ENCODE assay signal across 13 cellular contexts in the genomic region with DNA sequence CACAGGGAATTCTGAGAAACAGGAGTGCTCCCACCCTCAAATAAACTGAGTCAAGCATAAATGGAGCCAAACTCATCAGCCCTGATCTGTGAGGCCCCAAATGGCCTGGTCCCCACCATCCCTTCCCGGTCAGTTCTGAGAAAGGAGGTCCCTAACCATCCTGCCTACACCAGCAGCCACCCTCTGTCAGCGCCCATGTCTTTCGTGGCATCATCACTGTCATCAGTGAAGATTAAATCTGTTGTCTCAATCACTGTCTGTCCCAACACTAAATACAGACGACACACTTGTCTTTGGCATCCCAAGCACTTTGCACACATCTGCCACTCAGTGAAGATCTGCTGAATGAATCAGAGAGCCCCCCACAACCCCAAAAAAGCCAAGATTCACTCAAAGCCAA. TPM values are rescaled to one million over a fixed set of nuclear protein-coding genes. Genes with fewer than 3 reads are reported as not detected.
A peak's percentile ranks its signal among the peaks of the same experiment; 100 is the strongest.
DNase-seq lines count a peak whose midpoint lies in the region; ATAC-seq, FAIRE-seq and TF ChIP-seq lines count a peak whose summit lies in the region.
"Had no signal": no experiment of that assay in that cellular context is flagged by ENCODE, and none has a peak within 500 bp of the region (broad histone marks: within the 10 kb centered on the region; RNA-seq: fewer than 3 reads in every experiment).

No MANE protein-coding gene starts in this region.

- H3K27ac ChIP-seq in H9 (ENCODE audit: insufficient read length, low read depth, low read length) (no peak overlapping the region), keratinocyte (ENCODE audit: control insufficient read depth, insufficient read depth, low read length) (peak overlapping the region; percentile 91), skeletal muscle tissue (ENCODE audit: low read depth, low read length) (peak overlapping the region; percentile 83)

- no peak for ATAC-seq in activated B cell treated with CpG ODN at 0.5 μM for 24 hours (ENCODE audit: low read depth)
- ATAC-seq: GM12878 had no signal

- H3K4me2 ChIP-seq in H9 (ENCODE audit: insufficient read depth, insufficient read length, low read length), result no peak overlapping the region
- H3K4me2 ChIP-seq in keratinocyte (ENCODE audit: control insufficient read depth, extremely low read depth, insufficient read depth, low read depth, low read length), result peak overlapping the region; percentile 25
- H3K4me2 ChIP-seq: hepatocyte had no signal

- H4K8ac ChIP-seq in H9 (replicated peaks; ENCODE audit: insufficient read length, low read depth, low read length), result no peak overlapping the region

- H3K14ac ChIP-seq in H9 (ENCODE audit: insufficient read depth, low read length), result no peak overlapping the region

- H4K91ac ChIP-seq in H9 (ENCODE audit: insufficient read length, low read depth, low read length), result peak overlapping the region; percentile 16

- no peak overlapping the region for H2BK20ac ChIP-seq in H9 (ENCODE audit: low read depth, low read length, poor library complexity, severe bottlenecking)

- no peaks in the 10 kb centered on the region for H3K79me1 ChIP-seq in H9 (ENCODE audit: insufficient read depth, low read depth, low read length, poor library complexity, severe bottlenecking)

- no peak overlapping the region for H2BK120ac ChIP-seq in H9 (ENCODE audit: low read depth, low read length, poor library complexity, severe bottlenecking)

- H3K4me1 ChIP-seq in H9 (ENCODE audit: insufficient read depth, low read length) (no peaks in the 10 kb centered on the region), keratinocyte (ENCODE audit: control insufficient read depth, extremely low read depth, insufficient read depth, low read length) (peaks cover 51% of the 10 kb centered on the region), skeletal muscle tissue (ENCODE audit: control insufficient read depth in 3 of 3, insufficient read depth in 3 of 3, low read length in 3 of 3) (peaks cover 61 to 70% (median 68%) of the 10 kb centered on the region in 3 donors)

- DNase-seq in H9, result no peak
- peak; percentile 11 for DNase-seq in activated B cell treated with CpG ODN at 0.5 μM for 24 hours
- DNase-seq in keratinocyte (ENCODE audit: low read depth, low spot score), result no peak
- DNase-seq in nephron progenitor cell, result no peak
- no peak for DNase-seq in RCC 7860 (ENCODE audit: low spot score)
- DNase-seq in NCI-H748 (lab: John Stamatoyannopoulos, UW; ENCODE audit: unreplicated experiment), result no peak
- DNase-seq: activated CD4-positive, CD25-positive, alpha-beta regulatory T cell; DMS153; effector memory CD4-positive, alpha-beta T cell; NCI-H446 had no signal

- H3K27ac Mint-ChIP-seq in H9 (peak overlapping the region in 1 of 3 experiments; percentile 75; a peak in 1 of 7 replicates), activated B cell treated with CpG ODN at 0.5 μM for 24 hours (peak overlapping the region; percentile 93), nephron progenitor cell (no peak overlapping the region)

- H3K4me3 ChIP-seq in keratinocyte (ENCODE audit: control insufficient read depth in 2 of 3, extremely low read depth in 1 of 3, insufficient read depth in 2 of 3, low read depth in 1 of 3, low read length in 3 of 3) (no peak overlapping the region), skeletal muscle tissue (ENCODE audit: low read length in 3 of 3) (no peak overlapping the region)
- H3K4me3 ChIP-seq: GM12878, hepatocyte had no signal

- H3K36me3 ChIP-seq in keratinocyte (ENCODE audit: control insufficient read depth in 2 of 2, extremely low read depth in 1 of 2, insufficient read depth in 2 of 2, low read length in 2 of 2), result peaks cover 12 to 46% of the 10 kb centered on the region in 2 experiments
- peaks cover 14 to 15% (median 15%) of the 10 kb centered on the region in 3 donors for H3K36me3 ChIP-seq in skeletal muscle tissue (ENCODE audit: control insufficient read depth in 3 of 3, insufficient read depth in 3 of 3, low read length in 3 of 3)

- H3K4me3 Mint-ChIP-seq in H9 (peak overlapping the region in 1 of 2 experiments; percentile 21; a peak in 1 of 5 replicates), activated B cell treated with CpG ODN at 0.5 μM for 24 hours (no peak overlapping the region), nephron progenitor cell (no peak overlapping the region)

- no peak overlapping the region for H2BK5ac ChIP-seq in H9 (ENCODE audit: insufficient read length, low read length)

- H3K9me3 ChIP-seq in H9 (ENCODE audit: control insufficient read depth, low read depth, low read length) (no peaks in the 10 kb centered on the region), keratinocyte (ENCODE audit: control insufficient read depth, low read depth, low read length) (no peaks in the 10 kb centered on the region), skeletal muscle tissue (ENCODE audit: control insufficient read depth in 3 of 3, low read length in 3 of 3) (no peaks in the 10 kb centered on the region)

- H3K9me3 Mint-ChIP-seq in H9, result no peaks in the 10 kb centered on the region; a peak in 1 of 5 replicates
- H3K9me3 Mint-ChIP-seq in activated B cell treated with CpG ODN at 0.5 μM for 24 hours, result no peaks in the 10 kb centered on the region
- H3K9me3 Mint-ChIP-seq in nephron progenitor cell, result no peaks in the 10 kb centered on the region

- FAIRE-seq in keratinocyte (lab: Jason Lieb, UNC) (no peak), RCC 7860 (lab: Jason Lieb, UNC) (no peak)
- FAIRE-seq: GM12878 had no signal

- intact Hi-C loops in activated B cell treated with CpG ODN at 0.5 μM for 24 hours (cut with micrococcal nuclease), result no loop called here

- dilution Hi-C loops in keratinocyte (cut with MboI; ENCODE audit: extremely low pct_ligation_motif_present, low sequenced_read_pairs), result no loop called here

- no peak overlapping the region for H3K56ac ChIP-seq in H9 (ENCODE audit: insufficient read length, low read depth, low read length)

- H3K36me3 Mint-ChIP-seq in H9 (ENCODE audit: insufficient read depth in 1 of 3, low read depth in 3 of 3) (peaks cover 24 to 28% (median 25%) of the 10 kb centered on the region in 3 experiments), activated B cell treated with CpG ODN at 0.5 μM for 24 hours (ENCODE audit: low read depth) (peaks cover 54% of the 10 kb centered on the region), nephron progenitor cell (ENCODE audit: low read depth) (peaks cover 24% of the 10 kb centered on the region)

- no peak overlapping the region for H3K4ac ChIP-seq in H9 (ENCODE audit: low read depth, low read length)

- no peak overlapping the region for H4K5ac ChIP-seq in H9 (ENCODE audit: insufficient read length, low read depth, low read length)

- H3K9ac ChIP-seq in H9 (ENCODE audit: extremely low read depth, insufficient read length, low read length), result no peak overlapping the region
- peak overlapping the region; percentile 30 for H3K9ac ChIP-seq in keratinocyte (ENCODE audit: control insufficient read depth, extremely low read depth, insufficient read depth, low read length)
- H3K9ac ChIP-seq in skeletal muscle tissue (ENCODE audit: low read depth in 1 of 3, low read length in 3 of 3), result peak overlapping the region in 2 of 3 donors; percentile 50 to 51

- H2AFZ ChIP-seq in H9 (ENCODE audit: low read length), result no peak overlapping the region
- H2AFZ ChIP-seq in keratinocyte (ENCODE audit: control insufficient read depth, low read length), result no peak overlapping the region
- H2AFZ ChIP-seq: hepatocyte had no signal

- H3K23ac ChIP-seq in H9 (ENCODE audit: insufficient read length, low read depth, low read length), result no peak overlapping the region

- peaks cover 79% of the 10 kb centered on the region for H3K27me3 ChIP-seq in H9 (ENCODE audit: insufficient read depth, low read length)
- H3K27me3 ChIP-seq in keratinocyte (ENCODE audit: control insufficient read depth, extremely low read depth, insufficient read depth, low read length), result no peaks in the 10 kb centered on the region
- no peaks in the 10 kb centered on the region for H3K27me3 ChIP-seq in skeletal muscle tissue (ENCODE audit: control insufficient read depth in 3 of 3, insufficient read depth in 3 of 3, low read length in 3 of 3)
- H3K27me3 ChIP-seq: hepatocyte had no signal

- no peak overlapping the region for H2BK15ac ChIP-seq in H9 (ENCODE audit: low read depth, low read length)

- H3K4me1 Mint-ChIP-seq in H9, result peaks cover 30 to 43% of the 10 kb centered on the region in 2 experiments
- H3K4me1 Mint-ChIP-seq in activated B cell treated with CpG ODN at 0.5 μM for 24 hours, result peaks cover 99% of the 10 kb centered on the region
- H3K4me1 Mint-ChIP-seq in nephron progenitor cell, result peaks cover 51% of the 10 kb centered on the region

- CTCF ChIA-PET in activated B cell treated with CpG ODN at 0.5 μM for 24 hours (lab: Charles Lee), result interaction anchor here (1.0 kb wide), 1 partner anchor 79 kb away, joined by 4 read pairs; no protein-coding TSS in a partner anchor

- POLR2A ChIA-PET in activated B cell treated with CpG ODN at 0.5 μM for 24 hours (lab: Charles Lee), result interaction anchor here (4.4 to 4.5 kb wide), 2 partner anchors 8 to 22 kb away, joined by 35 to 47 read pairs; a partner anchor contains a TSS

- WGBS in H9 (ENCODE audit: extremely low coverage, insufficient read length, low lambda C conversion rate), result no CpG with 5 or more reads among the region's 4 CpGs

- no peak overlapping the region for H3T11ph ChIP-seq in H9 (ENCODE audit: low read length)

- no peak overlapping the region for H2AK5ac ChIP-seq in H9 (ENCODE audit: insufficient read length, low read length)

- no peak overlapping the region for H3K18ac ChIP-seq in H9 (ENCODE audit: insufficient read length, low read depth, low read length)

- H2BK12ac ChIP-seq in H9 (ENCODE audit: insufficient read length, low read depth, low read length), result no peak overlapping the region

- H4K20me1 ChIP-seq in H9 (ENCODE audit: control insufficient read depth, insufficient read depth, insufficient read length) (peaks cover 2% of the 10 kb centered on the region), keratinocyte (ENCODE audit: control insufficient read depth, extremely low read depth, insufficient read depth, low read length) (peaks cover 13% of the 10 kb centered on the region)

- H3K27me3 Mint-ChIP-seq in H9 (ENCODE audit: low read depth) (peaks cover 100% of the 10 kb centered on the region), activated B cell treated with CpG ODN at 0.5 μM for 24 hours (no peaks in the 10 kb centered on the region), nephron progenitor cell (ENCODE audit: low read depth, poor library complexity) (peaks cover 21% of the 10 kb centered on the region)

- H3K79me2 ChIP-seq in H9 (ENCODE audit: insufficient read depth, low read length), result no peaks in the 10 kb centered on the region
- peaks cover 98% of the 10 kb centered on the region for H3K79me2 ChIP-seq in keratinocyte (ENCODE audit: control insufficient read depth, insufficient read depth, low read length)

- TF ChIP-seq CTCF in H9 (conservative IDR thresholded peaks at IDR 0.05), result no peak
- no peak for TF ChIP-seq CTCF in activated B cell treated with CpG ODN at 0.5 μM for 24 hours (IDR thresholded peaks at IDR 0.05)
- no peak for TF ChIP-seq CTCF in keratinocyte (optimal IDR thresholded peaks at IDR 0.05 in 1 of 3, IDR thresholded peaks at IDR 0.05 in 1 of 3, conservative IDR thresholded peaks at IDR 0.05 in 1 of 3; ENCODE audit: extremely low read depth in 1 of 3, insufficient read depth in 2 of 3, low read length in 3 of 3)
- no peak for TF ChIP-seq CTCF in nephron progenitor cell (IDR thresholded peaks at IDR 0.05)

- no peaks in the 10 kb centered on the region for H3K23me2 ChIP-seq in H9 (ENCODE audit: insufficient read length, low read depth, low read length, poor library complexity, severe bottlenecking)

- H3K9me1 ChIP-seq in keratinocyte (ENCODE audit: control insufficient read depth, extremely low read depth, insufficient read depth, low read length), result peaks cover 6% of the 10 kb centered on the region

RNA-seq across cellular contexts. Expression of a gene that starts 22.4 kb away (rescaled TPM):
- total RNA-seq in H9 (2021), result 12.3 and 12.9 TPM in 2 replicates
- total RNA-seq in activated B cell treated with CpG ODN at 0.5 μM for 24 hours, result 51.4 and 54.1 TPM in 2 replicates
- 29.3 to 85.5 TPM (median 34.1 TPM) in 3 replicates for polyA plus RNA-seq in keratinocyte
- 22.7 TPM for polyA plus RNA-seq in keratinocyte (2011; ENCODE audit: low read depth)
- 47.2 and 61.5 TPM in 2 replicates for polyA plus RNA-seq in keratinocyte (2011; cell fraction: cytosol; rRNA removed)
- 73.8 and 86.1 TPM in 2 replicates for polyA plus RNA-seq in keratinocyte (2011; cell fraction: nucleus; rRNA removed)
- 37.9 and 59.4 TPM in 2 replicates for polyA plus RNA-seq in keratinocyte (2012; ENCODE audit: low replicate concordance)
- 24.4 to 39.4 TPM (median 29.8 TPM) in 3 replicates for polyA minus RNA-seq in keratinocyte
- polyA minus RNA-seq in keratinocyte (2011; cell fraction: cytosol; rRNA and poly(A)+ RNA removed), result 77.5 TPM
- 33.3 and 50.4 TPM in 2 replicates for polyA minus RNA-seq in keratinocyte (2011; cell fraction: nucleus; rRNA and poly(A)+ RNA removed)
- 11.5 TPM for total RNA-seq in skeletal muscle tissue

RNA-seq across cellular contexts. Expression of a gene that starts 38.3 kb away (rescaled TPM):
- total RNA-seq in H9 (2021), result 17.4 and 20.0 TPM in 2 replicates
- 132 and 154 TPM in 2 replicates for total RNA-seq in activated B cell treated with CpG ODN at 0.5 μM for 24 hours
- polyA plus RNA-seq in keratinocyte, result 19.4 to 31.8 TPM (median 23.0 TPM) in 3 replicates
- 39.4 TPM for polyA plus RNA-seq in keratinocyte (2011; ENCODE audit: low read depth)
- polyA plus RNA-seq in keratinocyte (2011; cell fraction: cytosol; rRNA removed), result 10.1 and 13.0 TPM in 2 replicates
- 69.4 and 79.4 TPM in 2 replicates for polyA plus RNA-seq in keratinocyte (2011; cell fraction: nucleus; rRNA removed)
- 21.9 and 45.2 TPM in 2 replicates for polyA plus RNA-seq in keratinocyte (2012; ENCODE audit: low replicate concordance)
- 42.9 to 79.9 TPM (median 43.5 TPM) in 3 replicates for polyA minus RNA-seq in keratinocyte
- polyA minus RNA-seq in keratinocyte (2011; cell fraction: cytosol; rRNA and poly(A)+ RNA removed), result 16.3 TPM
- polyA minus RNA-seq in keratinocyte (2011; cell fraction: nucleus; rRNA and poly(A)+ RNA removed), result 36.1 and 37.4 TPM in 2 replicates
- 6.3 TPM for total RNA-seq in skeletal muscle tissue
